17 cellular contexts compared by ENCODE assay signal in genomic region chr2:99809259-99809900, GRCh38.
"Had no signal": no experiment of that assay in that cellular context is flagged by ENCODE, and none has a peak within 500 bp of the region (broad histone marks: within the 10 kb centered on the region; RNA-seq: fewer than 3 reads in every experiment).

No MANE protein-coding gene starts in this region.

- H3K4me1 Mint-ChIP-seq: activated naive CD8-positive, alpha-beta T cell treated with anti-CD3 and anti-CD28 coated beads for 36 hours had no signal

- H3K9me3 ChIP-seq: left lung, testis, uterus had no signal

- H3K27me3 Mint-ChIP-seq: activated naive CD8-positive, alpha-beta T cell treated with anti-CD3 and anti-CD28 coated beads for 36 hours; activated T-cell treated with anti-CD3 and anti-CD28 coated beads, Interleukin-2, amount 50 U/mL, for 24 hours; natural killer cell treated with Interleukin-12 subunit alpha and Interleukin-12 subunit beta and Interleukin-15 and Interleukin-18, amount 100 ng/mL, for 72 hours had no signal

- ATAC-seq: left lung; natural killer cell treated with Interleukin-12 subunit alpha and Interleukin-12 subunit beta and Interleukin-15 and Interleukin-18, amount 100 ng/mL, for 72 hours; sciatic nerve; WTC11 had no signal

- H3K36me3 Mint-ChIP-seq: activated naive CD8-positive, alpha-beta T cell treated with anti-CD3 and anti-CD28 coated beads for 36 hours; mesothelial cell of epicardium; natural killer cell treated with Interleukin-12 subunit alpha and Interleukin-12 subunit beta and Interleukin-15 and Interleukin-18, amount 100 ng/mL, for 72 hours; WTC11 had no signal

- H3K27ac Mint-ChIP-seq: activated naive CD8-positive, alpha-beta T cell treated with anti-CD3 and anti-CD28 coated beads for 36 hours; activated T-cell treated with anti-CD3 and anti-CD28 coated beads, Interleukin-2, amount 50 U/mL, for 24 hours; activated T-helper 2 cell treated with anti-CD3 and anti-CD28 coated beads, Interferon-gamma antibody, Interleukin-2, Interleukin-4, amounts not matched to agents 10 μg/mL and 5 μg/mL and 100 μg/mL, durations not matched to agents 14 hours and 24 hours and 36 hours; natural killer cell treated with Interleukin-12 subunit alpha and Interleukin-12 subunit beta and Interleukin-15 and Interleukin-18, amount 100 ng/mL, for 72 hours; WTC11 had no signal

- H3K9me3 Mint-ChIP-seq: activated naive CD8-positive, alpha-beta T cell treated with anti-CD3 and anti-CD28 coated beads for 36 hours; activated T-cell treated with anti-CD3 and anti-CD28 coated beads, Interleukin-2, amount 50 U/mL, for 24 hours; activated T-helper 2 cell treated with anti-CD3 and anti-CD28 coated beads, Interferon-gamma antibody, Interleukin-2, Interleukin-4, amounts not matched to agents 10 μg/mL and 5 μg/mL and 100 μg/mL, durations not matched to agents 14 hours and 24 hours and 36 hours; mesothelial cell of epicardium; natural killer cell treated with Interleukin-12 subunit alpha and Interleukin-12 subunit beta and Interleukin-15 and Interleukin-18, amount 100 ng/mL, for 72 hours; WTC11 had no signal

- DNase-seq: activated naive CD4-positive, alpha-beta T cell; activated naive CD8-positive, alpha-beta T cell treated with anti-CD3 and anti-CD28 coated beads for 36 hours; activated T-cell treated with anti-CD3 and anti-CD28 coated beads, Interleukin-2, amount 50 U/mL, for 24 hours; cortex of kidney; left lung; occipital lobe; posterior cingulate gyrus; stimulated activated CD4-positive, alpha-beta T cell treated with anti-CD3 and anti-CD28 coated beads, Interleukin-15, amount 100 ng/mL, for 24 hours; stimulated activated CD8-positive, alpha-beta memory T cell treated with anti-CD3 and anti-CD28 coated beads, Interleukin-4, amount 100 ng/mL, for 48 hours; stimulated activated naive CD4-positive, alpha-beta T cell; testis; uterus had no signal

- H3K4me3 Mint-ChIP-seq: activated naive CD8-positive, alpha-beta T cell treated with anti-CD3 and anti-CD28 coated beads for 36 hours; activated T-cell treated with anti-CD3 and anti-CD28 coated beads, Interleukin-2, amount 50 U/mL, for 24 hours; mesothelial cell of epicardium; natural killer cell treated with Interleukin-12 subunit alpha and Interleukin-12 subunit beta and Interleukin-15 and Interleukin-18, amount 100 ng/mL, for 72 hours; WTC11 had no signal
